Comparison of ENCODE assay signal across 25 cellular contexts in the genomic region with DNA sequence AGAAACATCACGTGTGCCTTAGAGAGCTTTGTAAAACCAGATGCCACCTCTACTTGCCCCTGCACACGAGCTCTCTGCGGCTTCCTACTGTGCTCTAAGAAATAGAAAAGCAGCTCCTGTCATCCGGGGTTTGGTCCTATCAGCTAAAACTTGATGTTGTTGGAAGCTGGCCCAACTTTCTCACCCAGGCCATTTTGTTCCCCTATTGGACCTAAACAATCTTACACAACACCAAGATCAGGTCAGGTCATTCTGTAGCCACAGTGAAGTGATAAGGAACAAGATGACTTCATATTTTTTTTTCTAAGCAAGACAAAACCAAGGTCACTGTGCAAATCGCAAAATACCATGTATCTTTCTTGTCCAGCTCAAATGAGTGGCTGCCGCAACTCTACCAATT.
A peak's percentile ranks its signal among the peaks of the same experiment; 100 is the strongest.
DNase-seq lines count a peak whose midpoint lies in the region; ATAC-seq, FAIRE-seq and TF ChIP-seq lines count a peak whose summit lies in the region.
"Had no signal": no experiment of that assay in that cellular context is flagged by ENCODE, and none has a peak within 500 bp of the region (broad histone marks: within the 10 kb centered on the region; RNA-seq: fewer than 3 reads in every experiment).

No MANE protein-coding gene starts in this region.

- TF ChIP-seq POLR2A in HepG2 (IDR thresholded peaks at IDR 0.05; ENCODE audit: insufficient read depth in 1 of 2, low read depth in 2 of 2, low read length in 2 of 2): no peak

- WGBS in liver: 63% methylated on average over 6 of the region's 6 CpGs
- WGBS in HepG2 (ENCODE audit: low lambda C conversion rate): 15% methylated on average over 6 of the region's 6 CpGs
- WGBS in small intestine, 3 donors: 80 to 88% (median 85%) methylated on average over 6 of the region's 6 CpGs

- H3K4me2 ChIP-seq in HepG2 (ENCODE audit: low read depth, low read length): no peak overlapping the region
- H3K4me2 ChIP-seq: A549; BLaER1 treated with 17β-estradiol and CSF1 and Interleukin-3, amounts not matched to agents 10 nM and 100 nM had no signal

- intact Hi-C loops in HepG2 (cut with micrococcal nuclease; ENCODE audit: unreplicated experiment): no loop called here

- ATAC-seq in HepG2 (no peak), left lobe of liver (peak; percentile 33)
- ATAC-seq: A549; CD8-positive, alpha-beta T cell; GM12878 had no signal

- H3K36me3 ChIP-seq in liver (ENCODE audit: control insufficient read depth in 4 of 4, insufficient read depth in 3 of 4, low read depth in 1 of 4, low read length in 3 of 4): no peaks in the 10 kb centered on the region
- H3K36me3 ChIP-seq in HepG2 (replicated peaks in 1 of 2; ENCODE audit: control insufficient read depth in 1 of 2, insufficient read depth in 2 of 2, low read length in 2 of 2): no peaks in the 10 kb centered on the region
- H3K36me3 ChIP-seq in small intestine (ENCODE audit: control insufficient read depth in 2 of 2, insufficient read depth in 2 of 2, low read length in 2 of 2): no peaks in the 10 kb centered on the region
- H3K36me3 ChIP-seq: BLaER1 treated with 17β-estradiol and CSF1 and Interleukin-3, amounts not matched to agents 10 nM and 100 nM had no signal

- no peak overlapping the region for H2AFZ ChIP-seq in HepG2 (ENCODE audit: low read length)

- H3K9me3 ChIP-seq in liver (ENCODE audit: control insufficient read depth in 4 of 4, low read length in 3 of 4) (no peaks in the 10 kb centered on the region), HepG2 (ENCODE audit: low read length) (peaks cover 87% of the 10 kb centered on the region), small intestine (ENCODE audit: control insufficient read depth, low read depth) (no peaks in the 10 kb centered on the region)
- H3K9me3 ChIP-seq: A549 had no signal

- TF ChIP-seq EP300 in HepG2 (IDR thresholded peaks at IDR 0.05; ENCODE audit: low read depth in 2 of 2, low read length in 2 of 2): no peak
- TF ChIP-seq EP300 in HepG2 (CRISPR knock-in tag; IDR thresholded peaks at IDR 0.05; ENCODE audit: borderline replicate concordance): no peak

- no TSS peak for BruUV-seq in HepG2 (replicated peaks; lab: Mats Ljungman, UMichigan)

- no peak for DNase-seq in HepG2 (ENCODE audit: low spot score)
- no peak for DNase-seq in left lobe of liver (ENCODE audit: low spot score)
- DNase-seq in small intestine: peak; percentile 7
- no peak for DNase-seq in activated effector memory CD4-positive, alpha-beta T cell treated with Interleukin-2 at 50 U/mL for 16 hours
- DNase-seq in RWPE1 (ENCODE audit: low spot score): no peak
- no peak for DNase-seq in T-helper 2 cell
- DNase-seq: AML-193; CD4-positive, alpha-beta T cell; CD8-positive, alpha-beta T cell; COR-L47; DMS 273 treated with DMSO at 0.1 percent for 48 hours; DMS153; DMS53; DMS79; DND-41; EL; GDM1 had no signal

- in situ Hi-C loops in HepG2 (cut with HindIII; ENCODE audit: extremely low pct_ligation_motif_present, low pct_unique_long_range_greater_than_20kb): no loop called here

- no peak overlapping the region for H3K9ac ChIP-seq in liver (ENCODE audit: low read depth in 1 of 2, low read length in 2 of 2)
- no peak overlapping the region for H3K9ac ChIP-seq in HepG2 (ENCODE audit: insufficient read depth, low read depth, low read length)
- H3K9ac ChIP-seq: BLaER1 treated with 17β-estradiol and CSF1 and Interleukin-3, amounts not matched to agents 10 nM and 100 nM had no signal

- H3K27ac ChIP-seq in liver (ENCODE audit: low read depth in 1 of 2, low read length in 2 of 2) (no peak overlapping the region), HepG2 (ENCODE audit: extremely low read length, insufficient read depth, low read length) (no peak overlapping the region), small intestine (ENCODE audit: low read depth in 1 of 2, low read length in 1 of 2) (no peak overlapping the region), RWPE1 (no peak overlapping the region)
- H3K27ac ChIP-seq: 22Rv1; A549; BLaER1 treated with 17β-estradiol and CSF1 and Interleukin-3, amounts not matched to agents 10 nM and 100 nM; C4-2B had no signal

- TF ChIP-seq RAD21 in liver (IDR thresholded peaks at IDR 0.05) (no peak), HepG2 (CRISPR knock-in tag; IDR thresholded peaks at IDR 0.05) (no peak)

- H3K4me3 ChIP-seq in liver (ENCODE audit: low read depth in 1 of 3, low read length in 3 of 3): no peak overlapping the region
- H3K4me3 ChIP-seq in HepG2 (replicated peaks in 1 of 3; ENCODE audit: insufficient read depth in 1 of 3, low read depth in 2 of 3, low read length in 3 of 3): no peak overlapping the region
- no peak overlapping the region for H3K4me3 ChIP-seq in small intestine (ENCODE audit: low read depth in 1 of 2, low read length in 2 of 2)
- H3K4me3 ChIP-seq: A549; BLaER1 treated with 17β-estradiol and CSF1 and Interleukin-3, amounts not matched to agents 10 nM and 100 nM; GM12878 had no signal

- FAIRE-seq in HepG2 (lab: Jason Lieb, UNC): no peak
- no peak for FAIRE-seq in small intestine (lab: Jason Lieb, UNC)
- FAIRE-seq: A549, GM12878, GM12892, GM18507 had no signal

- POLR2A ChIA-PET in HepG2 (lab: Yijun Ruan, JAX): no interaction called here
- POLR2A ChIA-PET in RWPE1 (lab: Yijun Ruan, JAX; ENCODE audit: low non-redundant PET): no interaction called here

- no peaks in the 10 kb centered on the region for H4K20me1 ChIP-seq in HepG2 (ENCODE audit: insufficient read depth, low read length)
- H4K20me1 ChIP-seq: BLaER1 treated with 17β-estradiol and CSF1 and Interleukin-3, amounts not matched to agents 10 nM and 100 nM had no signal

- H3K4me1 ChIP-seq in liver (ENCODE audit: control insufficient read depth in 4 of 4, insufficient read depth in 4 of 4, low read length in 3 of 4): peaks cover 0 to 5% (median 4%) of the 10 kb centered on the region in 4 donors
- H3K4me1 ChIP-seq in HepG2 (ENCODE audit: insufficient read depth, low read length): no peaks in the 10 kb centered on the region
- peaks cover 0 to 4% of the 10 kb centered on the region in 2 donors for H3K4me1 ChIP-seq in small intestine (ENCODE audit: control insufficient read depth in 2 of 2, insufficient read depth in 1 of 2, low read depth in 1 of 2, low read length in 1 of 2)
- H3K4me1 ChIP-seq: A549 had no signal

- TF ChIP-seq CTCF in liver (IDR thresholded peaks at IDR 0.05; ENCODE audit: low read depth, low read length, missing input control) (no peak), HepG2 (CRISPR knock-in tag; IDR thresholded peaks at IDR 0.05) (no peak), RWPE1 (conservative IDR thresholded peaks at IDR 0.05; ENCODE audit: low read depth) (no peak)

- CTCF ChIA-PET in HepG2 (lab: Yijun Ruan, JAX; ENCODE audit: low intra/inter-chr PET ratio, low total read pairs) (no interaction called here), RWPE1 (lab: Yijun Ruan, JAX) (no interaction called here)

- no peaks in the 10 kb centered on the region for H3K79me2 ChIP-seq in HepG2 (ENCODE audit: insufficient read depth, low read length)

- H3K27me3 ChIP-seq in liver (ENCODE audit: control insufficient read depth in 4 of 4, insufficient read depth in 4 of 4, low read length in 3 of 4) (no peaks in the 10 kb centered on the region), HepG2 (ENCODE audit: control insufficient read depth in 1 of 2, insufficient read depth in 2 of 2, low read length in 2 of 2) (no peaks in the 10 kb centered on the region), small intestine (ENCODE audit: control insufficient read depth in 2 of 2, insufficient read depth in 2 of 2, low read length in 2 of 2) (no peaks in the 10 kb centered on the region)
- H3K27me3 ChIP-seq: BLaER1 treated with 17β-estradiol and CSF1 and Interleukin-3, amounts not matched to agents 10 nM and 100 nM had no signal

TF ChIP-seq in liver, 16 proteins besides CTCF, POLR2A, EP300 and RAD21:
- TF ChIP-seq RXRA (IDR thresholded peaks at IDR 0.05) (peak in 1 of 2 donors; percentile 79), EGR1 (IDR thresholded peaks at IDR 0.05; ENCODE audit: low read depth in 2 of 2) (no peak), HNF4A (conservative IDR thresholded peaks at IDR 0.05) (peak; percentile 50 to 74)

TF ChIP-seq in HepG2, 621 proteins besides CTCF, POLR2A, EP300 and RAD21 (continues in another document):
- no peak for TF ChIP-seq HNF4G (IDR thresholded peaks at IDR 0.05; ENCODE audit: borderline replicate concordance, low read depth, low read length)
- TF ChIP-seq HNF4G (CRISPR knock-in tag; IDR thresholded peaks at IDR 0.05; ENCODE audit: borderline replicate concordance, low read depth): no peak
- TF ChIP-seq ZBTB43 (CRISPR knock-in tag; conservative IDR thresholded peaks at IDR 0.05): no peak
- no peak for TF ChIP-seq MED1 (CRISPR knock-in tag; IDR thresholded peaks at IDR 0.05)
- no peak for TF ChIP-seq TFDP1 (CRISPR knock-in tag; IDR thresholded peaks at IDR 0.05; ENCODE audit: borderline replicate concordance)
- no peak for TF ChIP-seq SMC3 (IDR thresholded peaks at IDR 0.05; ENCODE audit: low read length)
- TF ChIP-seq ZNF547 (CRISPR knock-in tag; IDR thresholded peaks at IDR 0.05): no peak
- TF ChIP-seq RCOR2 (CRISPR knock-in tag; IDR thresholded peaks at IDR 0.05): no peak
- no peak for TF ChIP-seq FOXK2 (IDR thresholded peaks at IDR 0.05)
